Comparison of ENCODE assay signal across 22 cellular contexts in the genomic region with DNA sequence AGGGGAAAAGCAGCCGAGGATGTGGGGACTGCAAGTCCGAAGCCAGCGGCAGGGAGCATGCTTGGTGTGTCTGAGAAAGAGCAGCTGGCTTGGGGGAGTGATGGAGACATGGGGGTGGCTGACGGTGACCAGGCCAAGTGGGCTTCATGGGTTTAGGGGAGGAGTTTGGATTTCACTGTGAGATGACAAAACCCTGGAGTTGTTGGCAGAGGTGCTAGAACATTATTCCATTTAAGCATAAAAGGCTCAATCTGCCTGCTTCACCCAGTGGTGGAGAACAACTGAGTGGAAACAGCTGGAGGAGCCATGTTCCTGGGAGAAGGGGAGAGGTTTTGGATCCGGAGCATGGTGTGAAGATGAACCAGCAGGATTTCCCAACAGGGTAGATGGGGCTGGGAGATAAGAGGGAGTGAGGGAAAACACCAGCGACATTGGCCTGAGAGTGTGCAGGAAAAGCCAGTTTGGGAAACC.
DNase-seq lines count a peak whose midpoint lies in the region; ATAC-seq and TF ChIP-seq lines count a peak whose summit lies in the region.
"Had no signal": no experiment of that assay in that cellular context is flagged by ENCODE, and none has a peak within 500 bp of the region (broad histone marks: within the 10 kb centered on the region; RNA-seq: fewer than 3 reads in every experiment).

No MANE protein-coding gene starts in this region.

- TF ChIP-seq CTCF in adrenal gland (IDR thresholded peaks at IDR 0.05), result no peak
- no peak for TF ChIP-seq CTCF in heart left ventricle (IDR thresholded peaks at IDR 0.05)
- TF ChIP-seq CTCF in lung (IDR thresholded peaks at IDR 0.05; ENCODE audit: control extremely low read depth, extremely low read depth), result no peak
- TF ChIP-seq CTCF in upper lobe of right lung (IDR thresholded peaks at IDR 0.05), result no peak

- H3K9me3 ChIP-seq in adrenal gland (replicated peaks in 1 of 3), result no peaks in the 10 kb centered on the region
- no peaks in the 10 kb centered on the region for H3K9me3 ChIP-seq in heart left ventricle
- H3K9me3 ChIP-seq in lung (ENCODE audit: control insufficient read depth in 2 of 2, insufficient read depth in 1 of 2, low read length in 1 of 2), result no peaks in the 10 kb centered on the region
- H3K9me3 ChIP-seq in upper lobe of right lung, result no peaks in the 10 kb centered on the region
- H3K9me3 ChIP-seq: testis had no signal

- peak in 6 of 7 donors; percentile 3 to 57 (median 30) for DNase-seq in adrenal gland
- peak; percentile 21 to 77 (median 69) for DNase-seq in heart left ventricle
- peak; percentile 68 for DNase-seq in lung (ENCODE audit: low spot score)
- peak; percentile 67 for DNase-seq in upper lobe of right lung
- DNase-seq in activated CD4-positive, alpha-beta T cell treated with anti-CD3 and anti-CD28 coated beads, Interleukin-2, amount 50 U/mL, for 4 hours, result no peak
- DNase-seq in NCI-H1436 treated with DMSO at 0.1 percent for 48 hours (lab: John Stamatoyannopoulos, UW), result no peak
- DNase-seq in midbrain (lab: John Stamatoyannopoulos, UW), result no peak
- DNase-seq: activated CD4-positive, alpha-beta memory T cell treated with anti-CD3 and anti-CD28 coated beads, Interleukin-2, amount 10 ng/mL, durations not matched to agents 7 days and 5 days; activated effector memory CD4-positive, alpha-beta T cell treated with anti-CD3 and anti-CD28 coated beads, Interleukin-2, amount 50 U/mL, for 16 hours; amniotic stem cell; CD4-positive, alpha-beta memory T cell; dermis blood vessel endothelial cell; DMS 273 treated with DMSO at 0.1 percent for 48 hours; foreskin melanocyte; MM.1S; NCI-H146; NCI-H510A treated with DMSO at 0.1 percent for 48 hours; nephron progenitor cell; testis had no signal

- H3K36me3 ChIP-seq in adrenal gland (replicated peaks in 1 of 2), result no peaks in the 10 kb centered on the region
- H3K36me3 ChIP-seq in heart left ventricle, result no peaks in the 10 kb centered on the region
- H3K36me3 ChIP-seq in lung (ENCODE audit: control insufficient read depth in 2 of 2, insufficient read depth in 2 of 2, low read length in 2 of 2), result no peaks in the 10 kb centered on the region
- no peaks in the 10 kb centered on the region for H3K36me3 ChIP-seq in upper lobe of right lung
- H3K36me3 ChIP-seq: cardiac muscle cell had no signal

- H3K4me1 ChIP-seq in adrenal gland (replicated peaks in 1 of 2) (no peaks in the 10 kb centered on the region), heart left ventricle (peaks cover 0 to 11% (median 0%) of the 10 kb centered on the region in 12 donors), lung (ENCODE audit: control insufficient read depth in 2 of 2, insufficient read depth in 2 of 2, low read length in 2 of 2) (no peaks in the 10 kb centered on the region), upper lobe of right lung (peaks cover 8% of the 10 kb centered on the region)
- H3K4me1 ChIP-seq: testis had no signal

- H3K4me3 ChIP-seq in adrenal gland (no peak overlapping the region), heart left ventricle (no peak overlapping the region), lung (no peak overlapping the region), upper lobe of right lung (no peak overlapping the region)
- H3K4me3 ChIP-seq: cardiac muscle cell, testis had no signal

- 59 to 74% (median 68%) methylated on average over 6 of the region's 6 CpGs for WGBS in adrenal gland, 4 donors
- 40 to 55% (median 48%) methylated on average over 6 of the region's 6 CpGs for WGBS in heart left ventricle, 4 donors
- 67 to 79% methylated on average over 6 of the region's 6 CpGs for WGBS in lung, 2 donors

- H3K27ac ChIP-seq in adrenal gland (no peak overlapping the region), heart left ventricle (peak overlapping the region in 5 of 12 donors; percentile 6 to 54 (median 24)), lung (ENCODE audit: low read depth in 1 of 2, low read length in 1 of 2) (no peak overlapping the region), upper lobe of right lung (no peak overlapping the region)
- H3K27ac ChIP-seq: cardiac muscle cell, testis had no signal

- no peaks in the 10 kb centered on the region for H3K27me3 ChIP-seq in adrenal gland
- H3K27me3 ChIP-seq in heart left ventricle, result no peaks in the 10 kb centered on the region
- no peaks in the 10 kb centered on the region for H3K27me3 ChIP-seq in lung (ENCODE audit: control insufficient read depth, insufficient read depth)
- H3K27me3 ChIP-seq in upper lobe of right lung, result no peaks in the 10 kb centered on the region
- H3K27me3 ChIP-seq: cardiac muscle cell, testis had no signal

- peak; percentile 77 to 95 (median 86) for ATAC-seq in heart left ventricle
- peak; percentile 80 for ATAC-seq in lung (ENCODE audit: insufficient read depth, low FRiP score)
- ATAC-seq in upper lobe of right lung, result peak; percentile 81
- ATAC-seq in HG02870 (IDR thresholded peaks at IDR 0.05; ENCODE audit: unreplicated experiment), result no peak
- ATAC-seq: HCT116 had no signal

- TF ChIP-seq POLR2A in adrenal gland (IDR thresholded peaks at IDR 0.05) (no peak), heart left ventricle (IDR thresholded peaks at IDR 0.05) (no peak)

- intact Hi-C loops in adrenal gland (cut with DNase I), result no loop called here
- intact Hi-C loops in heart left ventricle (cut with DNase I), result no loop called here
- intact Hi-C loops in upper lobe of right lung (cut with DNase I), result no loop called here

Comparison
In these comparisons a context has a peak if more than half of its experiments do, and no peak if none do; other contexts are left out.
1. DNase-seq: peak in adrenal gland (6 of 7), heart left ventricle (5 of 5), lung (single experiment) and upper lobe of right lung (single experiment); none in activated CD4-positive, alpha-beta T cell treated with anti-CD3 and anti-CD28 coated beads, Interleukin-2, amount 50 U/mL, for 4 hours (0 of 2), NCI-H1436 treated with DMSO at 0.1 percent for 48 hours (single experiment) and midbrain (single experiment).